Comparison of ENCODE assay signal across 13 cellular contexts in genomic region chr1:91768786-91769697, GRCh38.
A peak's percentile ranks its signal among the peaks of the same experiment; 100 is the strongest.
DNase-seq lines count a peak whose midpoint lies in the region; ATAC-seq and TF ChIP-seq lines count a peak whose summit lies in the region.
"Had no signal": no experiment of that assay in that cellular context is flagged by ENCODE, and none has a peak within 500 bp of the region (broad histone marks: within the 10 kb centered on the region; RNA-seq: fewer than 3 reads in every experiment).

No MANE protein-coding gene starts in this region.

- intact Hi-C loops in prostate gland (cut with DNase I), result no loop called here
- intact Hi-C loops in activated naive CD4-positive, alpha-beta T cell treated with anti-CD3 and anti-CD28 coated beads for 36 hours (cut with micrococcal nuclease), result no loop called here

- ATAC-seq in effector memory CD8-positive, alpha-beta T cell (replicated peaks), result no peak

- TF ChIP-seq POLR2A in prostate gland (IDR thresholded peaks at IDR 0.05), result no peak

- no peaks in the 10 kb centered on the region for H4K20me1 ChIP-seq in neural progenitor cell (ENCODE audit: low read depth)

- no peak overlapping the region for H3K9ac ChIP-seq in neural progenitor cell

- CTCF ChIA-PET in activated naive CD4-positive, alpha-beta T cell treated with anti-CD3 and anti-CD28 coated beads for 36 hours (lab: Charles Lee), result no interaction called here

- H3F3A ChIP-seq in neural progenitor cell (ENCODE audit: low read depth), result peaks cover 8% of the 10 kb centered on the region

- H3K27me3 Mint-ChIP-seq in effector memory CD8-positive, alpha-beta T cell, result no peaks in the 10 kb centered on the region
- peaks cover 4% of the 10 kb centered on the region for H3K27me3 Mint-ChIP-seq in neural progenitor cell (ENCODE audit: insufficient read depth, low read depth)
- no peaks in the 10 kb centered on the region for H3K27me3 Mint-ChIP-seq in activated naive CD4-positive, alpha-beta T cell treated with anti-CD3 and anti-CD28 coated beads for 36 hours (ENCODE audit: low read depth)
- H3K27me3 Mint-ChIP-seq: activated B cell treated with CpG ODN at 0.5 μM for 24 hours had no signal

- no peak overlapping the region for H2AFZ ChIP-seq in neural progenitor cell (replicated peaks)

- no peak overlapping the region for H3K4me2 ChIP-seq in neural progenitor cell

- H3K27ac Mint-ChIP-seq in effector memory CD8-positive, alpha-beta T cell, result peak overlapping the region; percentile 24 to 39
- H3K27ac Mint-ChIP-seq in neural progenitor cell, result peak overlapping the region; percentile 88
- no peak overlapping the region for H3K27ac Mint-ChIP-seq in activated naive CD4-positive, alpha-beta T cell treated with anti-CD3 and anti-CD28 coated beads for 36 hours
- H3K27ac Mint-ChIP-seq: activated B cell treated with CpG ODN at 0.5 μM for 24 hours had no signal

- peaks cover 20 to 64% of the 10 kb centered on the region in 2 donors for H3K4me1 Mint-ChIP-seq in effector memory CD8-positive, alpha-beta T cell (ENCODE audit: low read depth in 2 of 2)
- H3K4me1 Mint-ChIP-seq in neural progenitor cell, result peaks cover 39% of the 10 kb centered on the region
- no peaks in the 10 kb centered on the region for H3K4me1 Mint-ChIP-seq in activated naive CD4-positive, alpha-beta T cell treated with anti-CD3 and anti-CD28 coated beads for 36 hours (ENCODE audit: low read depth)
- H3K4me1 Mint-ChIP-seq: activated B cell treated with CpG ODN at 0.5 μM for 24 hours, CD14-positive monocyte had no signal

- H3K4me3 ChIP-seq in neural progenitor cell, result no peak overlapping the region
- H3K4me3 ChIP-seq in prostate gland, result no peak overlapping the region

- H3K27ac ChIP-seq in neural progenitor cell (no peak overlapping the region), prostate gland (no peak overlapping the region)

- no peaks in the 10 kb centered on the region for H3K9me3 Mint-ChIP-seq in effector memory CD8-positive, alpha-beta T cell
- no peaks in the 10 kb centered on the region for H3K9me3 Mint-ChIP-seq in neural progenitor cell
- H3K9me3 Mint-ChIP-seq in activated naive CD4-positive, alpha-beta T cell treated with anti-CD3 and anti-CD28 coated beads for 36 hours, result no peaks in the 10 kb centered on the region
- H3K9me3 Mint-ChIP-seq: activated B cell treated with CpG ODN at 0.5 μM for 24 hours had no signal

- 84% methylated on average over 8 of the region's 8 CpGs for WGBS in prostate gland

- H3K4me1 ChIP-seq in neural progenitor cell (peaks cover 29% of the 10 kb centered on the region), prostate gland (replicated peaks) (no peaks in the 10 kb centered on the region)

- H3K36me3 ChIP-seq in neural progenitor cell (no peaks in the 10 kb centered on the region), prostate gland (no peaks in the 10 kb centered on the region)

- H3K9me3 ChIP-seq in neural progenitor cell (ENCODE audit: low read depth) (no peaks in the 10 kb centered on the region), prostate gland (no peaks in the 10 kb centered on the region)

- no peak overlapping the region for H3K4me3 Mint-ChIP-seq in effector memory CD8-positive, alpha-beta T cell
- H3K4me3 Mint-ChIP-seq in neural progenitor cell, result no peak overlapping the region
- no peak overlapping the region for H3K4me3 Mint-ChIP-seq in activated naive CD4-positive, alpha-beta T cell treated with anti-CD3 and anti-CD28 coated beads for 36 hours
- H3K4me3 Mint-ChIP-seq: activated B cell treated with CpG ODN at 0.5 μM for 24 hours, CD14-positive monocyte had no signal

- TF ChIP-seq CTCF in neural progenitor cell (IDR thresholded peaks at IDR 0.05) (no peak), prostate gland (IDR thresholded peaks at IDR 0.05) (no peak)

- peak; percentile 42 for DNase-seq in Daoy (ENCODE audit: low read depth)
- peak; percentile 45 for DNase-seq in NCI-H2227 (lab: John Stamatoyannopoulos, UW; ENCODE audit: unreplicated experiment)
- no peak for DNase-seq in effector memory CD8-positive, alpha-beta T cell
- DNase-seq in neural progenitor cell (ENCODE audit: low spot score), result no peak
- no peak for DNase-seq in prostate gland (ENCODE audit: low spot score)
- DNase-seq in activated naive CD4-positive, alpha-beta T cell treated with anti-CD3 and anti-CD28 coated beads for 36 hours, result no peak
- no peak for DNase-seq in pons (ENCODE audit: low spot score)
- no peak for DNase-seq in hepatic stellate cell (ENCODE audit: low spot score)
- DNase-seq: activated B cell treated with CpG ODN at 0.5 μM for 24 hours; activated T-cell treated with anti-CD3 and anti-CD28 coated beads, Interleukin-2, amount 50 U/mL, for 1 hour; MM.1S; NCI-H446 treated with DMSO at 0.1 percent for 48 hours had no signal

- H3K79me2 ChIP-seq in neural progenitor cell (ENCODE audit: low read depth), result no peaks in the 10 kb centered on the region

- no peaks in the 10 kb centered on the region for H3K27me3 ChIP-seq in neural progenitor cell
- no peaks in the 10 kb centered on the region for H3K27me3 ChIP-seq in prostate gland (replicated peaks; ENCODE audit: insufficient read depth)

- peaks cover 9% of the 10 kb centered on the region for H3K36me3 Mint-ChIP-seq in effector memory CD8-positive, alpha-beta T cell (ENCODE audit: insufficient read depth)
- peaks cover 5% of the 10 kb centered on the region for H3K36me3 Mint-ChIP-seq in neural progenitor cell
- H3K36me3 Mint-ChIP-seq in activated naive CD4-positive, alpha-beta T cell treated with anti-CD3 and anti-CD28 coated beads for 36 hours (ENCODE audit: low read depth), result peaks cover 2% of the 10 kb centered on the region
- H3K36me3 Mint-ChIP-seq: CD14-positive monocyte had no signal

Comparison
In these comparisons a context has a peak if more than half of its experiments do, and no peak if none do; other contexts are left out.
1. DNase-seq: peak in Daoy (single experiment) and NCI-H2227 (single experiment); none in effector memory CD8-positive, alpha-beta T cell (0 of 3), neural progenitor cell (single experiment), prostate gland (single experiment), activated naive CD4-positive, alpha-beta T cell treated with anti-CD3 and anti-CD28 coated beads for 36 hours (single experiment), pons (single experiment) and hepatic stellate cell (single experiment).